Comparison of ENCODE assay signal across 14 cellular contexts in genomic region chr9:7172445-7173115, GRCh38.
A peak's percentile ranks its signal among the peaks of the same experiment; 100 is the strongest.
DNase-seq lines count a peak whose midpoint lies in the region; ATAC-seq and TF ChIP-seq lines count a peak whose summit lies in the region.
"Had no signal": no experiment of that assay in that cellular context is flagged by ENCODE, and none has a peak within 500 bp of the region (broad histone marks: within the 10 kb centered on the region; RNA-seq: fewer than 3 reads in every experiment).

No MANE protein-coding gene starts in this region.

- DNase-seq in AG09309 (ENCODE audit: low read depth) (peak; percentile 16), left kidney (ENCODE audit: low read depth, low spot score) (peak; percentile 59), midbrain (lab: John Stamatoyannopoulos, UW) (no peak), BE2C (no peak), UCSD-AML1 (lab: John Stamatoyannopoulos, UW; ENCODE audit: unreplicated experiment) (no peak)
- no peak for DNase-seq in central memory CD8-positive, alpha-beta T cell (ENCODE audit: low spot score in 2 of 2)
- DNase-seq: activated naive CD4-positive, alpha-beta T cell treated with Interleukin-2 at 50 U/mL for 16 hours; NCI-H226; stimulated activated CD4-positive, alpha-beta T cell treated with anti-CD3 and anti-CD28 coated beads, Interleukin-2, amount 100 ng/mL, for 24 hours had no signal

- H3K9me3 Mint-ChIP-seq in central memory CD8-positive, alpha-beta T cell: no peaks in the 10 kb centered on the region
- H3K9me3 Mint-ChIP-seq: T-helper 2 cell treated with Interferon-gamma antibody and Interleukin-4, amounts not matched to agents 5 μg/mL and 100 μg/mL, for 36 hours had no signal

- H3K27me3 Mint-ChIP-seq in central memory CD8-positive, alpha-beta T cell: no peaks in the 10 kb centered on the region

- H3K36me3 ChIP-seq in BE2C: no peaks in the 10 kb centered on the region
- H3K36me3 ChIP-seq: prostate gland had no signal

- H3K27ac Mint-ChIP-seq in central memory CD8-positive, alpha-beta T cell (ENCODE audit: low read depth): peak overlapping the region; percentile 58
- H3K27ac Mint-ChIP-seq: T-helper 2 cell treated with Interferon-gamma antibody and Interleukin-4, amounts not matched to agents 5 μg/mL and 100 μg/mL, for 36 hours had no signal

- peaks cover 10% of the 10 kb centered on the region for H3K4me1 ChIP-seq in BE2C
- H3K4me1 ChIP-seq: prostate gland had no signal

- no peaks in the 10 kb centered on the region for H3K27me3 ChIP-seq in BE2C

- no peak overlapping the region for H3K4me3 ChIP-seq in AG09309 (ENCODE audit: control insufficient read depth, low read depth, low read length)
- H3K4me3 ChIP-seq in BE2C (ENCODE audit: low read depth, low read length): no peak overlapping the region
- H3K4me3 ChIP-seq: prostate gland had no signal

- no peak for TF ChIP-seq CTCF in AG09309 (IDR thresholded peaks at IDR 0.05; ENCODE audit: control insufficient read depth, insufficient read depth, low read depth, low read length, missing control alignments)
- no peak for TF ChIP-seq CTCF in BE2C (IDR thresholded peaks at IDR 0.05; ENCODE audit: low read depth, low read length)

- H3K9me3 ChIP-seq in BE2C: no peaks in the 10 kb centered on the region
- H3K9me3 ChIP-seq: prostate gland had no signal

- peaks cover 11% of the 10 kb centered on the region for H3K4me1 Mint-ChIP-seq in central memory CD8-positive, alpha-beta T cell

- peak; percentile 65 for ATAC-seq in HG02610 (IDR thresholded peaks at IDR 0.05; ENCODE audit: unreplicated experiment)
- no peak for ATAC-seq in central memory CD8-positive, alpha-beta T cell (replicated peaks; ENCODE audit: extremely low read depth, poor library complexity, severe bottlenecking)
- ATAC-seq in HG03175 (IDR thresholded peaks at IDR 0.05; ENCODE audit: unreplicated experiment): no peak
- ATAC-seq: Panc1 had no signal

- H3K36me3 Mint-ChIP-seq in central memory CD8-positive, alpha-beta T cell (ENCODE audit: insufficient read depth): peaks cover 37% of the 10 kb centered on the region

- no peak overlapping the region for H3K4me3 Mint-ChIP-seq in central memory CD8-positive, alpha-beta T cell
- H3K4me3 Mint-ChIP-seq: T-helper 2 cell treated with Interferon-gamma antibody and Interleukin-4, amounts not matched to agents 5 μg/mL and 100 μg/mL, for 36 hours had no signal

Comparison
In these comparisons a context has a peak if more than half of its experiments do, and no peak if none do; other contexts are left out.
1. DNase-seq: peak in AG09309 (single experiment) and left kidney (single experiment); none in central memory CD8-positive, alpha-beta T cell (0 of 2), midbrain (single experiment), BE2C (single experiment) and UCSD-AML1 (single experiment).